ENCODE assay signal across 16 cellular contexts in the genomic region with DNA sequence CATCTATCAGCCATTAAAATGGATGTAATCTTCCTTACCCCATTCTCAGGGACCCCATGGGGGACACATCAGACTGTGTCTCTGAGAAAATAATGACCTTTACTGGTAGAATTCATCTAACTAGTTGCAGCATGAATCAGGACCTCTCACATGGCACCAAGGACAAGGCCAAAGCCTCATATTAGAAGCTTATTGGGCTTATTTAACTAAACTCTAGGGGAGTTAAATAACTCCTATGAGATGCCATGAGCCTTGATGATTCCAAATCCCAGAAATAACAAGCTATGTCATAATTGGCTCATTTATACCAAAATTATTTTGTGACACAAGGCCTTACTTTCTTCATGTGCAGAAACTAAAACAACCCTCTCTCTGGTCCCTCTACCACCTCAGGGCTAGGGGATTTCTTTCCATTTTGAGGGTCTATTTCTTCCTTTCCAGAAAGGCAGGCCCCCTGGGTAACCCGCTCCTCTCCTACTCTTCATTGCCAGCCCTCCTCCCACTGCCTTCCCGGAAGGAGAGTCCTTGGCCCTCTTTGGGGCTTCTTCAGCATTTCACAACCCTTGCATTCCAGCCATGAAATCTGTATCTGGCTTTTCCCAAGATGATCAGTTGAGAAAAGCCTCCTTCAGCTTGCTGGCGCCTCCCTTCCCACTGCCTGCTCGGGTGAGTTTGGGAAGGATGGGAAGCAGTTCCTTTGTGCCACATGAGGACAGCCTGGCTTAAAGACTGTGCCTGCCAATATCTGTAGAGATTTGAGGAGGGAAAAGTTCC. TPM values are rescaled to one million over a fixed set of nuclear protein-coding genes. Genes with fewer than 3 reads are reported as not detected.
DNase-seq lines count a peak whose midpoint lies in the region; ATAC-seq and TF ChIP-seq lines count a peak whose summit lies in the region.
"Had no signal": no experiment of that assay in that cellular context is flagged by ENCODE, and none has a peak within 500 bp of the region (broad histone marks: within the 10 kb centered on the region; RNA-seq: fewer than 3 reads in every experiment).

No MANE protein-coding gene starts in this region.

- H3K27me3 ChIP-seq in mucosa of rectum (ENCODE audit: control insufficient read depth in 2 of 2, insufficient read depth in 2 of 2, low read length in 2 of 2) (no peaks in the 10 kb centered on the region), testis (no peaks in the 10 kb centered on the region)
- H3K27me3 ChIP-seq: BLaER1 treated with 17β-estradiol and CSF1 and Interleukin-3, amounts not matched to agents 10 nM and 100 nM had no signal

- TF ChIP-seq POLR2A in testis (IDR thresholded peaks at IDR 0.05) = no peak

- no peak overlapping the region for H3K4me3 ChIP-seq in mucosa of rectum (ENCODE audit: low read length in 2 of 2)
- H3K4me3 ChIP-seq in testis = no peak overlapping the region
- H3K4me3 ChIP-seq: BLaER1 treated with 17β-estradiol and CSF1 and Interleukin-3, amounts not matched to agents 10 nM and 100 nM had no signal

- DNase-seq in NCI-H226 = peak; percentile 51
- DNase-seq in fibroblast of peridontal ligament (ENCODE audit: extremely low read depth) = peak; percentile 73
- DNase-seq in testis = peak; percentile 51
- no peak for DNase-seq in NCI-H128 (lab: John Stamatoyannopoulos, UW; ENCODE audit: unreplicated experiment)
- no peak for DNase-seq in WTC11 (ENCODE audit: low spot score)
- DNase-seq: activated CD4-positive, alpha-beta memory T cell treated with anti-CD3 and anti-CD28 coated beads for 36 hours; activated effector memory CD4-positive, alpha-beta T cell treated with Interleukin-2 at 50 U/mL for 16 hours; caudate nucleus; NCI-H1417 treated with DMSO at 0.1 percent for 48 hours; NCI-H510A had no signal

- H3K9me3 ChIP-seq in mucosa of rectum (ENCODE audit: control insufficient read depth in 2 of 2, low read length in 2 of 2) = no peaks in the 10 kb centered on the region
- no peaks in the 10 kb centered on the region for H3K9me3 ChIP-seq in testis
- H3K9me3 ChIP-seq: BLaER1 treated with 17β-estradiol and CSF1 and Interleukin-3, amounts not matched to agents 10 nM and 100 nM had no signal

- H3K27ac Mint-ChIP-seq in WTC11 = no peak overlapping the region
- H3K27ac Mint-ChIP-seq: activated CD4-positive, alpha-beta memory T cell treated with anti-CD3 and anti-CD28 coated beads for 36 hours; IgD-negative memory B cell had no signal

- CTCF ChIA-PET in WTC11 (lab: Charles Lee) = interaction anchor here (1.0 to 1.4 kb wide), 2 partner anchors 12 to 19 kb away, joined by 3 to 5 read pairs; no protein-coding TSS in a partner anchor

- POLR2A ChIA-PET in WTC11 (lab: Charles Lee) = no interaction called here

- intact Hi-C loops in testis (cut with DNase I; ENCODE audit: low total_unique reads) = no loop called here

- ATAC-seq in GM21576 (IDR thresholded peaks at IDR 0.05; ENCODE audit: unreplicated experiment) (no peak), GM21390 (IDR thresholded peaks at IDR 0.05; ENCODE audit: unreplicated experiment) (no peak), WTC11 (no peak)

- H3K36me3 ChIP-seq in mucosa of rectum (ENCODE audit: control insufficient read depth in 2 of 2, insufficient read depth in 2 of 2, low read length in 2 of 2) (peaks cover 9 to 29% of the 10 kb centered on the region in 2 donors), testis (ENCODE audit: low read depth, missing control alignments) (no peaks in the 10 kb centered on the region)

- 57 to 73% methylated on average over 4 of the region's 4 CpGs for WGBS in testis, 2 donors

- no peak overlapping the region for H3K9ac ChIP-seq in mucosa of rectum (ENCODE audit: low read depth in 1 of 2, low read length in 2 of 2)

- no peak overlapping the region for H3K4me3 Mint-ChIP-seq in WTC11
- H3K4me3 Mint-ChIP-seq: activated CD4-positive, alpha-beta memory T cell treated with anti-CD3 and anti-CD28 coated beads for 36 hours; IgD-negative memory B cell; neural crest cell had no signal

- H3K9me3 Mint-ChIP-seq in WTC11 = no peaks in the 10 kb centered on the region
- H3K9me3 Mint-ChIP-seq: activated CD4-positive, alpha-beta memory T cell treated with anti-CD3 and anti-CD28 coated beads for 36 hours; IgD-negative memory B cell; neural crest cell had no signal

- no peaks in the 10 kb centered on the region for H3K27me3 Mint-ChIP-seq in WTC11 (ENCODE audit: low read depth)
- H3K27me3 Mint-ChIP-seq: activated CD4-positive, alpha-beta memory T cell treated with anti-CD3 and anti-CD28 coated beads for 36 hours; IgD-negative memory B cell had no signal

- H3K27ac ChIP-seq in mucosa of rectum (ENCODE audit: low read depth in 2 of 2, low read length in 2 of 2) = peak overlapping the region; percentile 3 to 52
- H3K27ac ChIP-seq in testis = peak overlapping the region; percentile 19 to 59
- H3K27ac ChIP-seq: BLaER1 treated with 17β-estradiol and CSF1 and Interleukin-3, amounts not matched to agents 10 nM and 100 nM had no signal

- H3K4me1 ChIP-seq in mucosa of rectum (ENCODE audit: control insufficient read depth in 2 of 2, insufficient read depth in 2 of 2, low read length in 2 of 2) (no peaks in the 10 kb centered on the region), testis (peaks cover 28% of the 10 kb centered on the region)

- TF ChIP-seq CTCF in testis (IDR thresholded peaks at IDR 0.05) (no peak), WTC11 (IDR thresholded peaks at IDR 0.05) (no peak)

- no peaks in the 10 kb centered on the region for H3K36me3 Mint-ChIP-seq in WTC11

- H3K4me1 Mint-ChIP-seq in WTC11 = no peaks in the 10 kb centered on the region
- H3K4me1 Mint-ChIP-seq: IgD-negative memory B cell had no signal

TF ChIP-seq in WTC11, 78 proteins besides CTCF, POLR2A, EP300 and RAD21:
- no peak for TF ChIP-seq MYBL2 (CRISPR knock-in tag; IDR thresholded peaks at IDR 0.05)

RNA-seq across cellular contexts. Expression of a gene that starts 41.8 kb away (rescaled TPM):
- 100 to 1,000 TPM; 114 to 170 TPM for total RNA-seq in testis
- 69.8 TPM for polyA plus RNA-seq in testis (ENCODE audit: insufficient read depth, low read depth, low replicate concordance)
- 36.3 to 40.3 TPM (median 36.8 TPM) in 3 replicates for total RNA-seq in WTC11 (2021)

Comparison
In these comparisons a context has a peak if more than half of its experiments do, and no peak if none do; other contexts are left out.
1. DNase-seq: peak in NCI-H226 (single experiment), fibroblast of peridontal ligament (single experiment) and testis (single experiment); none in NCI-H128 (single experiment) and WTC11 (single experiment).